Comparison of ENCODE assay signal across 8 cellular contexts in genomic region chr22:22942511-22943329, GRCh38. TPM values are rescaled to one million over a fixed set of nuclear protein-coding genes. Genes with fewer than 3 reads are reported as not detected.
A peak's percentile ranks its signal among the peaks of the same experiment; 100 is the strongest.
DNase-seq lines count a peak whose midpoint lies in the region; ATAC-seq and TF ChIP-seq lines count a peak whose summit lies in the region.

No MANE protein-coding gene starts in this region.

- no peaks in the 10 kb centered on the region for H3K9me3 ChIP-seq in CD4-positive, alpha-beta memory T cell (ENCODE audit: control insufficient read depth in 1 of 2, low read length in 2 of 2)
- H3K9me3 ChIP-seq in Peyer's patch, result no peaks in the 10 kb centered on the region

- peaks cover 2 to 5% (median 4%) of the 10 kb centered on the region in 4 donors for H3K4me1 Mint-ChIP-seq in CD4-positive, alpha-beta memory T cell
- peaks cover 6% of the 10 kb centered on the region for H3K4me1 Mint-ChIP-seq in activated T-helper 1 cell treated with anti-CD3 and anti-CD28 coated beads, Interleukin-12 subunit alpha, Interleukin-12 subunit beta, Interleukin-2, Interleukin-4 antibody, amounts not matched to agents 30 ng/mL and 10 ng/mL and 1 ng/mL, durations not matched to agents 14 hours and 24 hours and 36 hours (ENCODE audit: low read depth)

- TF ChIP-seq POLR2A in Peyer's patch (IDR thresholded peaks at IDR 0.05), result no peak

- no peaks in the 10 kb centered on the region for H3K27me3 ChIP-seq in CD4-positive, alpha-beta memory T cell (ENCODE audit: insufficient read depth, low read length)
- H3K27me3 ChIP-seq in Peyer's patch, result no peaks in the 10 kb centered on the region

- peaks cover 5% of the 10 kb centered on the region for H3K4me1 ChIP-seq in CD4-positive, alpha-beta memory T cell (ENCODE audit: insufficient read depth, low read length)
- H3K4me1 ChIP-seq in Peyer's patch, result peaks cover 0 to 16% (median 0%) of the 10 kb centered on the region in 4 donors

- H3K27me3 Mint-ChIP-seq in CD4-positive, alpha-beta memory T cell, result peaks cover 1 to 3% of the 10 kb centered on the region in 2 donors
- H3K27me3 Mint-ChIP-seq in activated T-helper 1 cell treated with anti-CD3 and anti-CD28 coated beads, Interleukin-12 subunit alpha, Interleukin-12 subunit beta, Interleukin-2, Interleukin-4 antibody, amounts not matched to agents 30 ng/mL and 10 ng/mL and 1 ng/mL, durations not matched to agents 14 hours and 24 hours and 36 hours (ENCODE audit: insufficient read depth), result peaks cover 18% of the 10 kb centered on the region

- intact Hi-C loops in CD4-positive, alpha-beta memory T cell (cut with micrococcal nuclease), result loop anchor here (1.0 kb wide), 1 partner anchor 132 kb away; no protein-coding TSS in a partner anchor
- intact Hi-C loops in activated T-helper 1 cell treated with anti-CD3 and anti-CD28 coated beads, Interleukin-12 subunit alpha, Interleukin-12 subunit beta, Interleukin-2, Interleukin-4 antibody, amounts not matched to agents 30 ng/mL and 10 ng/mL and 1 ng/mL, durations not matched to agents 14 hours and 24 hours and 36 hours (cut with micrococcal nuclease), result no loop called here
- intact Hi-C loops in posterior cingulate gyrus (cut with DNase I), result no loop called here

- CTCF ChIA-PET in CD4-positive, alpha-beta memory T cell (lab: Charles Lee; ENCODE audit: partially characterized antibody), result interaction anchor here (1.2 to 2.9 kb wide), 11 partner anchors 11 to 263 kb away, joined by 3 to 12 read pairs (median 4); no protein-coding TSS in a partner anchor

- H3K36me3 Mint-ChIP-seq in CD4-positive, alpha-beta memory T cell, result no peaks in the 10 kb centered on the region
- H3K36me3 Mint-ChIP-seq in activated T-helper 1 cell treated with anti-CD3 and anti-CD28 coated beads, Interleukin-12 subunit alpha, Interleukin-12 subunit beta, Interleukin-2, Interleukin-4 antibody, amounts not matched to agents 30 ng/mL and 10 ng/mL and 1 ng/mL, durations not matched to agents 14 hours and 24 hours and 36 hours (ENCODE audit: low read depth), result no peaks in the 10 kb centered on the region

- peak; percentile 42 to 72 (median 62) for DNase-seq in CD4-positive, alpha-beta memory T cell
- DNase-seq in Peyer's patch (peak; percentile 59 to 93 (median 84)), germinal center (ENCODE audit: low spot score) (peak; percentile 70), posterior cingulate gyrus (peak in 7 of 10 donors; percentile 38 to 90 (median 67)), ureter (ENCODE audit: low spot score) (peak; percentile 46), GOT3 (lab: John Stamatoyannopoulos, UW) (no peak)
- peak; percentile 44 for DNase-seq in activated T-helper 1 cell treated with anti-CD3 and anti-CD28 coated beads, Interleukin-12 subunit alpha, Interleukin-12 subunit beta, Interleukin-2, Interleukin-4 antibody, amounts not matched to agents 30 ng/mL and 10 ng/mL and 1 ng/mL, durations not matched to agents 14 hours and 24 hours and 36 hours (ENCODE audit: low spot score)

- peak; percentile 58 for ATAC-seq in HG02798 (IDR thresholded peaks at IDR 0.05; ENCODE audit: poor library complexity, unreplicated experiment)

- peak; percentile 56 to 85 (median 68) for TF ChIP-seq CTCF in Peyer's patch (IDR thresholded peaks at IDR 0.05)

- POLR2A ChIA-PET in CD4-positive, alpha-beta memory T cell (lab: Charles Lee; ENCODE audit: partially characterized antibody), result no interaction called here

- no peak overlapping the region for H3K4me3 ChIP-seq in CD4-positive, alpha-beta memory T cell (ENCODE audit: low read length in 2 of 2)
- no peak overlapping the region for H3K4me3 ChIP-seq in Peyer's patch

- H3K9me3 Mint-ChIP-seq in CD4-positive, alpha-beta memory T cell, result peaks cover 0 to 1% (median 0%) of the 10 kb centered on the region in 8 donors
- no peaks in the 10 kb centered on the region for H3K9me3 Mint-ChIP-seq in activated T-helper 1 cell treated with anti-CD3 and anti-CD28 coated beads, Interleukin-12 subunit alpha, Interleukin-12 subunit beta, Interleukin-2, Interleukin-4 antibody, amounts not matched to agents 30 ng/mL and 10 ng/mL and 1 ng/mL, durations not matched to agents 14 hours and 24 hours and 36 hours

- H3K4me3 Mint-ChIP-seq in CD4-positive, alpha-beta memory T cell, result no peak overlapping the region
- H3K4me3 Mint-ChIP-seq in activated T-helper 1 cell treated with anti-CD3 and anti-CD28 coated beads, Interleukin-12 subunit alpha, Interleukin-12 subunit beta, Interleukin-2, Interleukin-4 antibody, amounts not matched to agents 30 ng/mL and 10 ng/mL and 1 ng/mL, durations not matched to agents 14 hours and 24 hours and 36 hours, result no peak overlapping the region

- H3K27ac ChIP-seq in CD4-positive, alpha-beta memory T cell (ENCODE audit: low read depth, low read length), result no peak overlapping the region
- H3K27ac ChIP-seq in Peyer's patch, result peak overlapping the region in 1 of 4 donors; percentile 65

- H3K27ac Mint-ChIP-seq in CD4-positive, alpha-beta memory T cell, result no peak overlapping the region
- peak overlapping the region; percentile 56 for H3K27ac Mint-ChIP-seq in activated T-helper 1 cell treated with anti-CD3 and anti-CD28 coated beads, Interleukin-12 subunit alpha, Interleukin-12 subunit beta, Interleukin-2, Interleukin-4 antibody, amounts not matched to agents 30 ng/mL and 10 ng/mL and 1 ng/mL, durations not matched to agents 14 hours and 24 hours and 36 hours

- no peaks in the 10 kb centered on the region for H3K36me3 ChIP-seq in CD4-positive, alpha-beta memory T cell (ENCODE audit: insufficient read depth, low read length)
- no peaks in the 10 kb centered on the region for H3K36me3 ChIP-seq in Peyer's patch

RNA-seq across cellular contexts. Expression of gene IGLL5, which starts 55.1 kb away (rescaled TPM):
- not detected for total RNA-seq in CD4-positive, alpha-beta memory T cell
- polyA plus RNA-seq in CD4-positive, alpha-beta memory T cell, result 1 to 10 TPM in 1 of 2 donors, under 1 TPM in 1; 0.26 to 3.6 TPM
- total RNA-seq in Peyer's patch, result 10 to 100 TPM in 1 of 4 donors, 1 to 10 TPM in 2, not detected in 1; 1.1 to 35.5 (median 6.0) TPM
- total RNA-seq in activated T-helper 1 cell treated with anti-CD3 and anti-CD28 coated beads, Interleukin-12 subunit alpha, Interleukin-12 subunit beta, Interleukin-2, Interleukin-4 antibody, amounts not matched to agents 30 ng/mL and 10 ng/mL and 1 ng/mL, durations not matched to agents 14 hours and 24 hours and 36 hours, result not detected in 2 replicates
- total RNA-seq in ureter, result 34.5 TPM
